Comparison of ENCODE assay signal across 13 cellular contexts in genomic region chr12:67766370-67766769, GRCh38.
DNase-seq lines count a peak whose midpoint lies in the region; ATAC-seq, FAIRE-seq and TF ChIP-seq lines count a peak whose summit lies in the region.
"Had no signal": no experiment of that assay in that cellular context is flagged by ENCODE, and none has a peak within 500 bp of the region (broad histone marks: within the 10 kb centered on the region; RNA-seq: fewer than 3 reads in every experiment).

No MANE protein-coding gene starts in this region.

- CTCF ChIA-PET in SK-N-SH (lab: Yijun Ruan, JAX), result interaction anchor here (1.0 kb wide), 1 partner anchor 9 kb away, joined by 3 read pairs; no protein-coding TSS in a partner anchor

- 6% methylated on average over 3 of the region's 3 CpGs for WGBS in SK-N-SH (ENCODE audit: low lambda C conversion rate)
- WGBS in smooth muscle cell (ENCODE audit: low lambda C conversion rate), result 7% methylated on average over 3 of the region's 3 CpGs

- H2AFZ ChIP-seq in SK-N-SH (ENCODE audit: low read depth) (peak overlapping the region; percentile 12; the same call in 1 of the 2 replicates), smooth muscle cell (ENCODE audit: low read depth) (no peak overlapping the region)

- H3F3A ChIP-seq in SK-N-SH (replicated peaks; ENCODE audit: insufficient read depth), result peaks cover 9% of the 10 kb centered on the region
- no peaks in the 10 kb centered on the region for H3F3A ChIP-seq in smooth muscle cell (ENCODE audit: low read depth)

- TF ChIP-seq CTCF in SK-N-SH (IDR thresholded peaks at IDR 0.05), result no peak
- TF ChIP-seq CTCF in fibroblast of pulmonary artery (IDR thresholded peaks at IDR 0.05; ENCODE audit: low read length, missing control alignments), result no peak
- TF ChIP-seq CTCF in smooth muscle cell (IDR thresholded peaks at IDR 0.05; ENCODE audit: borderline replicate concordance, insufficient read depth, poor library complexity, severe bottlenecking), result no peak

- H3K4me2 ChIP-seq in SK-N-SH (peak overlapping the region; percentile 54; the same call in 1 of the 2 replicates), smooth muscle cell (no peak overlapping the region)

- H3K9me2 ChIP-seq in SK-N-SH, result no peaks in the 10 kb centered on the region

- no peak for ATAC-seq in activated CD4-positive, CD25-positive, alpha-beta regulatory T cell treated with anti-CD3 and anti-CD28 coated beads, Interleukin-2, amount 50 U/mL, for 24 hours
- no peak for ATAC-seq in HG02798 (IDR thresholded peaks at IDR 0.05; ENCODE audit: poor library complexity, unreplicated experiment)

- no peak for TF ChIP-seq RAD21 in SK-N-SH (IDR thresholded peaks at IDR 0.05; ENCODE audit: low read length)

- no peaks in the 10 kb centered on the region for H4K20me1 ChIP-seq in SK-N-SH (ENCODE audit: insufficient read depth)
- H4K20me1 ChIP-seq in smooth muscle cell (ENCODE audit: low read depth), result no peaks in the 10 kb centered on the region

- peak; percentile 91 for FAIRE-seq in H54 (lab: Jason Lieb, UNC)
- FAIRE-seq: colon had no signal

- H3K4me3 ChIP-seq in SK-N-SH (ENCODE audit: low read depth in 2 of 2, low read length in 1 of 2), result no peak overlapping the region
- H3K4me3 ChIP-seq in fibroblast of pulmonary artery (replicated peaks; ENCODE audit: low read depth, low read length), result no peak overlapping the region
- H3K4me3 ChIP-seq in smooth muscle cell, result no peak overlapping the region
- H3K4me3 ChIP-seq: lung had no signal

- H3K79me2 ChIP-seq in SK-N-SH (ENCODE audit: insufficient read depth), result no peaks in the 10 kb centered on the region
- H3K79me2 ChIP-seq in smooth muscle cell (ENCODE audit: low read depth), result no peaks in the 10 kb centered on the region

- peak overlapping the region in 1 of 2 experiments; percentile 90; a peak in 2 of 4 replicates for H3K27ac ChIP-seq in SK-N-SH (ENCODE audit: low read depth in 2 of 2, low read length in 1 of 2)
- peak overlapping the region; percentile 80 for H3K27ac ChIP-seq in smooth muscle cell (ENCODE audit: low read depth)

- H3K9me3 ChIP-seq in SK-N-SH (no peaks in the 10 kb centered on the region), smooth muscle cell (replicated peaks; ENCODE audit: low read depth) (no peaks in the 10 kb centered on the region)

- TF ChIP-seq POLR2A in H54 (IDR thresholded peaks at IDR 0.05; ENCODE audit: low read depth, low read length), result no peak

- H3K27me3 ChIP-seq in SK-N-SH (ENCODE audit: insufficient read depth) (no peaks in the 10 kb centered on the region), smooth muscle cell (ENCODE audit: low read depth) (no peaks in the 10 kb centered on the region)

- H3K4me1 ChIP-seq in SK-N-SH (ENCODE audit: control insufficient read depth in 1 of 2, insufficient read depth in 2 of 2, low read depth in 1 of 2, low read length in 1 of 2), result peaks cover 0 to 13% of the 10 kb centered on the region in 2 experiments; a peak in 2 of 4 replicates
- peaks cover 7% of the 10 kb centered on the region for H3K4me1 ChIP-seq in smooth muscle cell (ENCODE audit: low read depth)

- TF ChIP-seq EP300 in SK-N-SH (IDR thresholded peaks at IDR 0.05; ENCODE audit: borderline replicate concordance in 1 of 2, low read depth in 1 of 2, low read length in 1 of 2), result peak; percentile 21 to 98; a peak in 3 of 4 replicates

- no peaks in the 10 kb centered on the region for H3K36me3 ChIP-seq in SK-N-SH (replicated peaks in 1 of 2; ENCODE audit: control insufficient read depth in 1 of 2, insufficient read depth in 2 of 2, low read length in 1 of 2)
- H3K36me3 ChIP-seq in smooth muscle cell (ENCODE audit: low read depth), result no peaks in the 10 kb centered on the region

- H3K9ac ChIP-seq in SK-N-SH (no peak overlapping the region), smooth muscle cell (ENCODE audit: low read depth) (no peak overlapping the region)

- POLR2A ChIA-PET in SK-N-SH (lab: Yijun Ruan, JAX), result no interaction called here

- DNase-seq in H54 (ENCODE audit: insufficient read length, low spot score) (no peak), SK-N-SH (no peak), fibroblast of pulmonary artery (ENCODE audit: low read depth) (peak; percentile 31), smooth muscle cell (lab: John Stamatoyannopoulos, UW; ENCODE audit: unreplicated experiment) (no peak), NCI-H128 (lab: John Stamatoyannopoulos, UW; ENCODE audit: unreplicated experiment) (no peak), COR-L47 (lab: John Stamatoyannopoulos, UW) (no peak)
- DNase-seq: activated naive CD4-positive, alpha-beta T cell treated with Interleukin-2 at 50 U/mL for 16 hours; NCI-H69; posterior cingulate gyrus had no signal

TF ChIP-seq in SK-N-SH, 30 proteins besides CTCF, POLR2A, EP300 and RAD21 (continues in another document):
- TF ChIP-seq RCOR1 (IDR thresholded peaks at IDR 0.05; ENCODE audit: low read length) (no peak), MAX (IDR thresholded peaks at IDR 0.05; ENCODE audit: low read depth) (peak; percentile 40; the same call in 1 of the 2 replicates), CHD2 (IDR thresholded peaks at IDR 0.05; ENCODE audit: low read length, partially characterized antibody) (no peak), ELF1 (IDR thresholded peaks at IDR 0.05) (peak; percentile 66; the same call in 1 of the 2 replicates), FOXM1 (IDR thresholded peaks at IDR 0.05; ENCODE audit: low read depth) (peak; percentile 83; the same call in 1 of the 2 replicates), FOSL2 (IDR thresholded peaks at IDR 0.05; ENCODE audit: borderline replicate concordance, low read depth) (peak; percentile 95), ZBTB33 (IDR thresholded peaks at IDR 0.05; ENCODE audit: borderline replicate concordance, low read depth) (peak; percentile 72; the same call in 1 of the 2 replicates), REST (IDR thresholded peaks at IDR 0.05; ENCODE audit: low read depth, low read length) (peak; percentile 41; the same call in 1 of the 2 replicates), YY1 (IDR thresholded peaks at IDR 0.05; ENCODE audit: low read depth) (no peak), PBX3 (IDR thresholded peaks at IDR 0.05) (peak; percentile 93), TCF12 (IDR thresholded peaks at IDR 0.05) (peak; percentile 96), NFIC (IDR thresholded peaks at IDR 0.05; ENCODE audit: borderline replicate concordance) (peak; percentile 86), USF1 (IDR thresholded peaks at IDR 0.05; ENCODE audit: borderline replicate concordance, low read depth) (no peak)
